18 cellular contexts compared by ENCODE assay signal in genomic region chr10:74026428-74026979, GRCh38. TPM values are rescaled to one million over a fixed set of nuclear protein-coding genes. Genes with fewer than 3 reads are reported as not detected.
DNase-seq lines count a peak whose midpoint lies in the region; ATAC-seq, FAIRE-seq and TF ChIP-seq lines count a peak whose summit lies in the region.
"Had no signal": no experiment of that assay in that cellular context is flagged by ENCODE, and none has a peak within 500 bp of the region (broad histone marks: within the 10 kb centered on the region; RNA-seq: fewer than 3 reads in every experiment).

No MANE protein-coding gene starts in this region.

- H3K4ac ChIP-seq in IMR-90 (ENCODE audit: low read depth, low read length), result peak overlapping the region; percentile 29; the same call in 1 of the 2 replicates

- H3K4me3 ChIP-seq in IMR-90 (ENCODE audit: insufficient read depth, low read depth, low read length), result no peak overlapping the region
- no peak overlapping the region for H3K4me3 ChIP-seq in astrocyte (ENCODE audit: insufficient read depth, low read depth, low read length)
- no peak overlapping the region for H3K4me3 ChIP-seq in osteoblast (ENCODE audit: insufficient read depth, low read length)
- H3K4me3 ChIP-seq: body of pancreas, tibial nerve had no signal

- no peak overlapping the region for H2BK15ac ChIP-seq in IMR-90 (ENCODE audit: low read depth, low read length)

- in situ Hi-C loops in IMR-90 (cut with MboI; ENCODE audit: low sequenced_read_pairs), result no loop called here

- no TSS peak for BruUV-seq in IMR-90 (replicated peaks; lab: Mats Ljungman, UMichigan)

- peak overlapping the region; percentile 41 for H2BK5ac ChIP-seq in IMR-90 (ENCODE audit: low read depth, low read length, poor library complexity, severe bottlenecking)

- H3K36me3 Mint-ChIP-seq in astrocyte (ENCODE audit: low read depth, unreplicated experiment), result peaks cover 11% of the 10 kb centered on the region
- peaks cover 26% of the 10 kb centered on the region for H3K36me3 Mint-ChIP-seq in activated CD4-positive, alpha-beta T cell treated with anti-CD3 and anti-CD28 coated beads, Interleukin-2, amount 10 ng/mL, durations not matched to agents 7 days and 5 days (ENCODE audit: low read depth)
- H3K36me3 Mint-ChIP-seq: IgD-negative memory B cell had no signal

- H3K56ac ChIP-seq in IMR-90 (ENCODE audit: extremely low read depth, insufficient read depth, low read length), result no peak overlapping the region

- H4K91ac ChIP-seq in IMR-90 (ENCODE audit: insufficient read depth, low read depth, low read length), result no peak overlapping the region

- ATAC-seq in IMR-90 (ENCODE audit: low read depth), result no peak
- ATAC-seq: body of pancreas had no signal

- H2AFZ ChIP-seq in IMR-90 (replicated peaks; ENCODE audit: low read length, poor library complexity), result no peak overlapping the region
- no peak overlapping the region for H2AFZ ChIP-seq in astrocyte (ENCODE audit: low read depth, low read length)
- no peak overlapping the region for H2AFZ ChIP-seq in osteoblast (ENCODE audit: low read length)

- no peak overlapping the region for H3K27ac ChIP-seq in C4-2B
- H3K27ac ChIP-seq in IMR-90 (ENCODE audit: insufficient read depth, low read length), result no peak overlapping the region
- H3K27ac ChIP-seq in astrocyte (ENCODE audit: low read depth, low read length), result peak overlapping the region; percentile 47
- H3K27ac ChIP-seq in osteoblast (ENCODE audit: low read depth, low read length), result peak overlapping the region; percentile 56
- H3K27ac ChIP-seq: body of pancreas, tibial nerve had no signal

- H3K27me3 Mint-ChIP-seq in astrocyte (ENCODE audit: low read depth, unreplicated experiment), result no peaks in the 10 kb centered on the region
- H3K27me3 Mint-ChIP-seq in activated CD4-positive, alpha-beta T cell treated with anti-CD3 and anti-CD28 coated beads, Interleukin-2, amount 10 ng/mL, durations not matched to agents 7 days and 5 days, result no peaks in the 10 kb centered on the region
- H3K27me3 Mint-ChIP-seq: B cell, IgD-negative memory B cell had no signal

- peaks cover 59% of the 10 kb centered on the region for H3K4me1 Mint-ChIP-seq in astrocyte (ENCODE audit: low read depth, unreplicated experiment)
- peaks cover 29% of the 10 kb centered on the region for H3K4me1 Mint-ChIP-seq in activated CD4-positive, alpha-beta T cell treated with anti-CD3 and anti-CD28 coated beads, Interleukin-2, amount 10 ng/mL, durations not matched to agents 7 days and 5 days

- H3K4me1 ChIP-seq in IMR-90 (ENCODE audit: control insufficient read depth, insufficient read depth, low read length), result peaks cover 21% of the 10 kb centered on the region
- peaks cover 42% of the 10 kb centered on the region for H3K4me1 ChIP-seq in astrocyte (ENCODE audit: insufficient read depth, low read length)
- peaks cover 63% of the 10 kb centered on the region for H3K4me1 ChIP-seq in osteoblast (ENCODE audit: insufficient read depth, low read length)

- H4K20me1 ChIP-seq in IMR-90 (ENCODE audit: insufficient read depth, low read length), result peaks cover 93% of the 10 kb centered on the region
- peaks cover 96% of the 10 kb centered on the region for H4K20me1 ChIP-seq in astrocyte (ENCODE audit: insufficient read depth, low read length)
- peaks cover 91% of the 10 kb centered on the region for H4K20me1 ChIP-seq in osteoblast (ENCODE audit: insufficient read depth, low read length)

- H4K8ac ChIP-seq in IMR-90 (ENCODE audit: low read depth in 2 of 2, low read length in 2 of 2), result no peak overlapping the region

- H3K9me1 ChIP-seq in IMR-90 (ENCODE audit: insufficient read depth, low read length), result peaks cover 9% of the 10 kb centered on the region

- H3K4me2 ChIP-seq in IMR-90 (ENCODE audit: low read depth, low read length), result peak overlapping the region; percentile 44; the same call in 1 of the 2 replicates
- H3K4me2 ChIP-seq in astrocyte (ENCODE audit: low read length), result peak overlapping the region; percentile 31
- H3K4me2 ChIP-seq in osteoblast (ENCODE audit: insufficient read depth, low read length), result peak overlapping the region; percentile 13

- no peak overlapping the region for H3K9ac ChIP-seq in IMR-90 (ENCODE audit: low read depth, low read length)
- peak overlapping the region; percentile 18 for H3K9ac ChIP-seq in astrocyte (ENCODE audit: low read length)

- H3K23ac ChIP-seq in IMR-90 (ENCODE audit: low read depth, low read length), result peak overlapping the region; percentile 42; the same call in 1 of the 2 replicates

- no peak overlapping the region for H2BK20ac ChIP-seq in IMR-90 (ENCODE audit: low read depth, low read length)

- H4K5ac ChIP-seq in IMR-90 (ENCODE audit: low read depth, low read length), result no peak overlapping the region

- H3K18ac ChIP-seq in IMR-90 (ENCODE audit: low read depth, low read length), result peak overlapping the region; percentile 38; the same call in 1 of the 2 replicates

- FAIRE-seq in astrocyte (lab: Jason Lieb, UNC), result no peak

- no peak overlapping the region for H3K4me3 Mint-ChIP-seq in astrocyte (ENCODE audit: unreplicated experiment)
- no peak overlapping the region for H3K4me3 Mint-ChIP-seq in activated CD4-positive, alpha-beta T cell treated with anti-CD3 and anti-CD28 coated beads, Interleukin-2, amount 10 ng/mL, durations not matched to agents 7 days and 5 days
- H3K4me3 Mint-ChIP-seq: B cell, IgD-negative memory B cell had no signal

- TF ChIP-seq POLR2A in IMR-90 (IDR thresholded peaks at IDR 0.05; ENCODE audit: low read depth, low read length), result no peak

- POLR2A ChIA-PET in IMR-90 (lab: Charles Lee; ENCODE audit: unreplicated experiment), result no interaction called here
- POLR2A ChIA-PET in activated CD4-positive, alpha-beta T cell treated with anti-CD3 and anti-CD28 coated beads, Interleukin-2, amount 10 ng/mL, durations not matched to agents 7 days and 5 days (lab: Charles Lee), result interaction anchor here (0.6 kb wide), 1 partner anchor 171 kb away, joined by 4 read pairs; no protein-coding TSS in a partner anchor

- peaks cover 98% of the 10 kb centered on the region for H3K79me2 ChIP-seq in astrocyte (ENCODE audit: insufficient read depth, low read length)
- H3K79me2 ChIP-seq in osteoblast (ENCODE audit: insufficient read depth, low read length), result peaks cover 92% of the 10 kb centered on the region

- intact Hi-C loops in IMR-90 (cut with micrococcal nuclease), result no loop called here

- CTCF ChIA-PET in IMR-90 (lab: Yijun Ruan, JAX), result interaction anchor here (0.6 kb wide), 1 partner anchor 47 kb away, joined by 3 read pairs; no protein-coding TSS in a partner anchor
- CTCF ChIA-PET in activated CD4-positive, alpha-beta T cell treated with anti-CD3 and anti-CD28 coated beads, Interleukin-2, amount 10 ng/mL, durations not matched to agents 7 days and 5 days (lab: Charles Lee), result interaction anchor here (1.2 kb wide), 1 partner anchor 140 kb away, joined by 3 read pairs; no protein-coding TSS in a partner anchor

- H3K36me3 ChIP-seq in IMR-90 (ENCODE audit: control insufficient read depth, insufficient read depth, low read length) (peaks cover 10% of the 10 kb centered on the region), astrocyte (ENCODE audit: insufficient read depth, low read length) (peaks cover 23% of the 10 kb centered on the region), osteoblast (ENCODE audit: insufficient read depth, low read length) (peaks cover 7% of the 10 kb centered on the region)
- H3K36me3 ChIP-seq: tibial nerve had no signal

- no peak overlapping the region for H2AK5ac ChIP-seq in IMR-90 (ENCODE audit: low read depth, low read length)

- no peak overlapping the region for H3K27ac Mint-ChIP-seq in astrocyte (ENCODE audit: unreplicated experiment)
- no peak overlapping the region for H3K27ac Mint-ChIP-seq in activated CD4-positive, alpha-beta T cell treated with anti-CD3 and anti-CD28 coated beads, Interleukin-2, amount 10 ng/mL, durations not matched to agents 7 days and 5 days
- H3K27ac Mint-ChIP-seq: B cell had no signal

- H3K9me3 Mint-ChIP-seq in astrocyte (ENCODE audit: unreplicated experiment), result no peaks in the 10 kb centered on the region
- H3K9me3 Mint-ChIP-seq in activated CD4-positive, alpha-beta T cell treated with anti-CD3 and anti-CD28 coated beads, Interleukin-2, amount 10 ng/mL, durations not matched to agents 7 days and 5 days, result no peaks in the 10 kb centered on the region
- H3K9me3 Mint-ChIP-seq: IgD-negative memory B cell had no signal

- TF ChIP-seq CTCF in C4-2B (conservative IDR thresholded peaks at IDR 0.05) (0 out of 2 replicates have a peak, but pooled peaks have one; percentile 1), IMR-90 (conservative IDR thresholded peaks at IDR 0.05; ENCODE audit: low read depth, low read length) (no peak), astrocyte (IDR thresholded peaks at IDR 0.05; ENCODE audit: insufficient read depth, low read depth, low read length) (no peak), osteoblast (IDR thresholded peaks at IDR 0.05; ENCODE audit: extremely low read depth, low read depth, low read length) (no peak)

- no peak overlapping the region for H2BK120ac ChIP-seq in IMR-90 (ENCODE audit: low read depth, low read length)

- TF ChIP-seq RAD21 in IMR-90 (IDR thresholded peaks at IDR 0.05; ENCODE audit: low read length), result no peak

- no CpG with 5 or more reads among the region's 3 CpGs for WGBS in IMR-90 (ENCODE audit: extremely low coverage in 2 of 2, insufficient read length in 1 of 2), 2 experiments

- no peaks in the 10 kb centered on the region for H3K27me3 ChIP-seq in IMR-90 (ENCODE audit: control insufficient read depth, insufficient read depth, low read length)
- no peaks in the 10 kb centered on the region for H3K27me3 ChIP-seq in astrocyte (ENCODE audit: insufficient read depth, low read length)
- no peaks in the 10 kb centered on the region for H3K27me3 ChIP-seq in osteoblast (ENCODE audit: insufficient read depth, low read length)
- H3K27me3 ChIP-seq: body of pancreas, tibial nerve had no signal

- DNase-seq in IMR-90, result no peak
- DNase-seq in astrocyte (ENCODE audit: low read depth), result no peak
- no peak for DNase-seq in osteoblast (ENCODE audit: insufficient read length, low spot score, missing footprints)
- no peak for DNase-seq in NCI-H2107 treated with DMSO at 0.1 percent for 48 hours (lab: John Stamatoyannopoulos, UW; ENCODE audit: unreplicated experiment)
- no peak for DNase-seq in activated CD4-positive, alpha-beta T cell treated with anti-CD3 and anti-CD28 coated beads, Interleukin-2, amount 10 ng/mL, durations not matched to agents 7 days and 5 days
- no peak for DNase-seq in NCI-H524 treated with DMSO at 0.1 percent for 48 hours (lab: John Stamatoyannopoulos, UW)
- no peak for DNase-seq in NCI-H446 (lab: John Stamatoyannopoulos, UW)
- DNase-seq: activated CD8-positive, alpha-beta memory T cell treated with anti-CD3 and anti-CD28 coated beads for 24 hours; body of pancreas; DMS53; NCI-H1105; right cardiac atrium; stimulated activated CD4-positive, alpha-beta T cell treated with anti-CD3 and anti-CD28 coated beads, Interleukin-2, amount 100 ng/mL, for 48 hours; stimulated activated CD8-positive, alpha-beta memory T cell treated with anti-CD3 and anti-CD28 coated beads, Interleukin-4, amount 100 ng/mL, for 48 hours had no signal

- H3K14ac ChIP-seq in IMR-90 (replicated peaks; ENCODE audit: low read depth, low read length), result peak overlapping the region; percentile 57; the same call in 1 of the 2 replicates

- dilution Hi-C loops in IMR-90 (cut with HindIII; ENCODE audit: low sequenced_read_pairs, unreplicated experiment), result no loop called here

- peaks cover 3 to 53% of the 10 kb centered on the region in 2 experiments; a peak in 3 of 4 replicates for H3K79me1 ChIP-seq in IMR-90 (ENCODE audit: low read depth in 1 of 2, low read length in 2 of 2)

- H2AK9ac ChIP-seq in IMR-90 (replicated peaks; ENCODE audit: low read depth, low read length, poor library complexity), result no peak overlapping the region

- no peaks in the 10 kb centered on the region for H3K9me3 ChIP-seq in IMR-90 (ENCODE audit: control insufficient read depth, insufficient read depth, low read length)
- no peaks in the 10 kb centered on the region for H3K9me3 ChIP-seq in astrocyte (ENCODE audit: insufficient read depth, low read depth, low read length)
- H3K9me3 ChIP-seq in osteoblast (ENCODE audit: low read depth, low read length), result no peaks in the 10 kb centered on the region
- H3K9me3 ChIP-seq: body of pancreas, tibial nerve had no signal

RNA-seq across cellular contexts. Expression of gene VCL, which starts 28.6 kb away (rescaled TPM):
- 283 and 316 TPM in 2 replicates for total RNA-seq in IMR-90 (2012; rRNA removed)
- 193 and 227 TPM in 2 replicates for polyA plus RNA-seq in IMR-90 (2012; rRNA removed)
- polyA plus RNA-seq in IMR-90 (2012; cell fraction: cytosol; rRNA removed), result 85.9 and 102 TPM in 2 replicates
- polyA plus RNA-seq in IMR-90 (2012; cell fraction: nucleus; rRNA removed; ENCODE audit: low replicate concordance), result 176 and 458 TPM in 2 replicates
- total RNA-seq in astrocyte, result 469 and 474 TPM in 2 replicates
- total RNA-seq in osteoblast, result 169 and 201 TPM in 2 replicates
- total RNA-seq in activated CD4-positive, alpha-beta T cell treated with anti-CD3 and anti-CD28 coated beads, Interleukin-2, amount 10 ng/mL, durations not matched to agents 7 days and 5 days, result 10 to 100 TPM; 75.5 to 86.4 TPM

Comparison
In these comparisons a context has a peak if more than half of its experiments do, and no peak if none do; other contexts are left out.
1. H3K27ac ChIP-seq: peak in astrocyte (single experiment) and osteoblast (single experiment); none in C4-2B (single experiment) and IMR-90 (single experiment).
2. Peak in every context shown above with its lines, with median percentiles within 50 percentile points of each other: H3K4me2 ChIP-seq.